Comparison of ENCODE assay signal across 20 cellular contexts in genomic region chr10:131667561-131667960, GRCh38.
A peak's percentile ranks its signal among the peaks of the same experiment; 100 is the strongest.
DNase-seq lines count a peak whose midpoint lies in the region; ATAC-seq, FAIRE-seq and TF ChIP-seq lines count a peak whose summit lies in the region.
"Had no signal": no experiment of that assay in that cellular context is flagged by ENCODE, and none has a peak within 500 bp of the region (broad histone marks: within the 10 kb centered on the region; RNA-seq: fewer than 3 reads in every experiment).

No MANE protein-coding gene starts in this region.

- no peaks in the 10 kb centered on the region for H3K36me3 Mint-ChIP-seq in activated CD4-positive, alpha-beta T cell treated with anti-CD3 and anti-CD28 coated beads, Interleukin-2, amount 10 ng/mL, durations not matched to agents 7 days and 5 days (ENCODE audit: low read depth)
- no peaks in the 10 kb centered on the region for H3K36me3 Mint-ChIP-seq in activated CD8-positive, alpha-beta T cell treated with anti-CD3 and anti-CD28 coated beads for 36 hours (ENCODE audit: low read depth)
- H3K36me3 Mint-ChIP-seq: CD14-positive monocyte; CD4-positive, alpha-beta memory T cell; IgD-negative memory B cell had no signal

- H2AFZ ChIP-seq in H1 (ENCODE audit: low read length) = no peak overlapping the region
- no peak overlapping the region for H2AFZ ChIP-seq in neuronal stem cell (ENCODE audit: low read length)
- no peak overlapping the region for H2AFZ ChIP-seq in OCI-LY7 (ENCODE audit: low read length)
- H2AFZ ChIP-seq: GM23248 had no signal

- no peak overlapping the region for H2BK15ac ChIP-seq in H1 (ENCODE audit: low read length)
- H2BK15ac ChIP-seq in neuronal stem cell (ENCODE audit: low read length) = no peak overlapping the region

- H4K8ac ChIP-seq in H1 (ENCODE audit: extremely low read depth, insufficient read depth, low read length) (no peak overlapping the region), neuronal stem cell (ENCODE audit: low read depth, low read length) (no peak overlapping the region)

- H3K14ac ChIP-seq in H1 (ENCODE audit: insufficient read length) (no peak overlapping the region), neuronal stem cell (ENCODE audit: low read length) (no peak overlapping the region)

- H3K4ac ChIP-seq in H1 (replicated peaks; ENCODE audit: insufficient read length, low read depth, low read length) (no peak overlapping the region), neuronal stem cell (ENCODE audit: low read length) (no peak overlapping the region)

- 98% methylated on average over 7 of the region's 7 CpGs; no CpG with 5 or more reads in 1 of the 2 experiments for WGBS in H1 (ENCODE audit: extremely low coverage in 1 of 2, insufficient coverage in 1 of 2, insufficient read length in 1 of 2, insufficient replicate concordance in 2 of 2, low coverage in 1 of 2, low lambda C conversion rate in 2 of 2, missing lambda C conversion rate in 1 of 2), 2 experiments
- WGBS in neuronal stem cell (ENCODE audit: extremely low coverage in 2 of 2, insufficient read length in 2 of 2, insufficient replicate concordance in 1 of 2), 2 donors = no CpG with 5 or more reads among the region's 7 CpGs

- no peak for TF ChIP-seq POLR2A in H1 (IDR thresholded peaks at IDR 0.05; ENCODE audit: control extremely low read depth in 1 of 2, low read depth in 2 of 2, low read length in 2 of 2)

- H2AK5ac ChIP-seq in H1 (ENCODE audit: low read depth, low read length) (no peak overlapping the region), neuronal stem cell (ENCODE audit: low read depth, low read length) (peak overlapping the region; percentile 65)

- CTCF ChIA-PET in H1 (lab: Charles Lee; ENCODE audit: partially characterized antibody) (no interaction called here), OCI-LY7 (lab: Charles Lee; ENCODE audit: unreplicated experiment) (no interaction called here)
- CTCF ChIA-PET in activated CD4-positive, alpha-beta T cell treated with anti-CD3 and anti-CD28 coated beads, Interleukin-2, amount 10 ng/mL, durations not matched to agents 7 days and 5 days (lab: Charles Lee) = no interaction called here
- CTCF ChIA-PET in activated CD8-positive, alpha-beta T cell treated with anti-CD3 and anti-CD28 coated beads for 36 hours (lab: Charles Lee) = no interaction called here

- TF ChIP-seq RAD21 in H1 (IDR thresholded peaks at IDR 0.05 in 1 of 2, conservative IDR thresholded peaks at IDR 0.05 in 1 of 2; ENCODE audit: low read depth in 2 of 2, low read length in 2 of 2) = no peak

- peaks cover 5% of the 10 kb centered on the region for H3K9me3 Mint-ChIP-seq in activated CD4-positive, alpha-beta T cell treated with anti-CD3 and anti-CD28 coated beads, Interleukin-2, amount 10 ng/mL, durations not matched to agents 7 days and 5 days
- peaks cover 4% of the 10 kb centered on the region for H3K9me3 Mint-ChIP-seq in activated CD8-positive, alpha-beta T cell treated with anti-CD3 and anti-CD28 coated beads for 36 hours

- H3K18ac ChIP-seq in H1 (ENCODE audit: extremely low read depth, low read length) = no peak overlapping the region
- H3K18ac ChIP-seq in neuronal stem cell (ENCODE audit: low read length) = no peak overlapping the region

- H3K27me3 Mint-ChIP-seq in activated CD4-positive, alpha-beta T cell treated with anti-CD3 and anti-CD28 coated beads, Interleukin-2, amount 10 ng/mL, durations not matched to agents 7 days and 5 days = no peaks in the 10 kb centered on the region
- H3K27me3 Mint-ChIP-seq in activated CD8-positive, alpha-beta T cell treated with anti-CD3 and anti-CD28 coated beads for 36 hours = no peaks in the 10 kb centered on the region
- H3K27me3 Mint-ChIP-seq: CD4-positive, alpha-beta memory T cell had no signal

- no peak overlapping the region for H3K56ac ChIP-seq in H1 (replicated peaks; ENCODE audit: insufficient read length, low read depth, low read length)

- peaks cover 5% of the 10 kb centered on the region; the same call in 1 of the 2 replicates for H3K23me2 ChIP-seq in H1 (ENCODE audit: low read depth, low read length)

- no peaks in the 10 kb centered on the region for H3K79me2 ChIP-seq in H1 (ENCODE audit: control insufficient read depth in 1 of 2, insufficient read depth in 2 of 2, low read length in 2 of 2)
- H3K79me2 ChIP-seq in OCI-LY7 (ENCODE audit: insufficient read depth, low read depth, low read length) = no peaks in the 10 kb centered on the region

- H3K27ac Mint-ChIP-seq in activated CD4-positive, alpha-beta T cell treated with anti-CD3 and anti-CD28 coated beads, Interleukin-2, amount 10 ng/mL, durations not matched to agents 7 days and 5 days = no peak overlapping the region
- no peak overlapping the region for H3K27ac Mint-ChIP-seq in activated CD8-positive, alpha-beta T cell treated with anti-CD3 and anti-CD28 coated beads for 36 hours
- H3K27ac Mint-ChIP-seq: CD14-positive monocyte; CD4-positive, alpha-beta memory T cell; IgD-negative memory B cell had no signal

- intact Hi-C loops in upper lobe of right lung (cut with DNase I) (no loop called here), OCI-LY7 (cut with micrococcal nuclease; ENCODE audit: unreplicated experiment) (no loop called here)
- intact Hi-C loops in activated CD8-positive, alpha-beta T cell treated with anti-CD3 and anti-CD28 coated beads for 36 hours (cut with micrococcal nuclease) = no loop called here

- ATAC-seq in upper lobe of right lung = no peak
- no peak for ATAC-seq in activated CD8-positive, alpha-beta T cell treated with anti-CD3 and anti-CD28 coated beads for 36 hours
- ATAC-seq: HepG2 had no signal

- FAIRE-seq in H1 (lab: Jason Lieb, UNC) = no peak
- FAIRE-seq: GM12892, GM18507, H54, HepG2 had no signal

- no peak overlapping the region for H2BK5ac ChIP-seq in H1 (ENCODE audit: low read depth, low read length)
- no peak overlapping the region for H2BK5ac ChIP-seq in neuronal stem cell (ENCODE audit: low read length)

- no peak overlapping the region for H3K23ac ChIP-seq in H1 (ENCODE audit: insufficient read length)
- H3K23ac ChIP-seq in neuronal stem cell (ENCODE audit: low read depth, low read length, poor library complexity) = no peak overlapping the region

- H3K4me1 Mint-ChIP-seq in activated CD4-positive, alpha-beta T cell treated with anti-CD3 and anti-CD28 coated beads, Interleukin-2, amount 10 ng/mL, durations not matched to agents 7 days and 5 days = no peaks in the 10 kb centered on the region
- H3K4me1 Mint-ChIP-seq in activated CD8-positive, alpha-beta T cell treated with anti-CD3 and anti-CD28 coated beads for 36 hours (ENCODE audit: low read depth) = no peaks in the 10 kb centered on the region
- H3K4me1 Mint-ChIP-seq: CD14-positive monocyte; CD4-positive, alpha-beta memory T cell had no signal

- H4K91ac ChIP-seq in H1 (replicated peaks; ENCODE audit: insufficient read length, low read length) (no peak overlapping the region), neuronal stem cell (ENCODE audit: low read depth, low read length, poor library complexity) (no peak overlapping the region)

- H3K36me3 ChIP-seq in H1 (ENCODE audit: control insufficient read depth in 2 of 4, insufficient read depth in 4 of 4, low read length in 3 of 4) (no peaks in the 10 kb centered on the region), neuronal stem cell (replicated peaks in 1 of 2; ENCODE audit: control insufficient read depth in 2 of 2, insufficient read depth in 2 of 2, low read length in 2 of 2) (no peaks in the 10 kb centered on the region), upper lobe of right lung (no peaks in the 10 kb centered on the region), OCI-LY7 (ENCODE audit: insufficient read depth, low read length) (no peaks in the 10 kb centered on the region)
- H3K36me3 ChIP-seq: BE2C had no signal

- no peaks in the 10 kb centered on the region for H3K9me2 ChIP-seq in OCI-LY7 (ENCODE audit: insufficient read depth, low read length)

- 0 out of 2 replicates have a peak overlapping the region, but pooled peaks have one; percentile 48 for H2BK20ac ChIP-seq in H1 (ENCODE audit: low read length)

- H3K9ac ChIP-seq in H1 (replicated peaks in 1 of 4; ENCODE audit: extremely low read depth in 1 of 4, low read depth in 3 of 4, low read length in 3 of 4) (no peak overlapping the region), neuronal stem cell (ENCODE audit: low read depth, low read length, poor library complexity) (no peak overlapping the region)
- H3K9ac ChIP-seq: GM23248 had no signal

- H4K20me1 ChIP-seq in H1 (replicated peaks in 1 of 2; ENCODE audit: control insufficient read depth in 1 of 2, insufficient read depth in 2 of 2, low read length in 2 of 2) (no peaks in the 10 kb centered on the region), OCI-LY7 (ENCODE audit: insufficient read depth, low read length) (no peaks in the 10 kb centered on the region)

- H3K4me3 ChIP-seq in H1 (ENCODE audit: extremely low read depth in 1 of 4, insufficient read depth in 2 of 4, low read depth in 3 of 4, low read length in 4 of 4) = no peak overlapping the region
- no peak overlapping the region for H3K4me3 ChIP-seq in neuronal stem cell (ENCODE audit: low read length in 2 of 2)
- no peak overlapping the region for H3K4me3 ChIP-seq in upper lobe of right lung
- no peak overlapping the region for H3K4me3 ChIP-seq in OCI-LY7 (ENCODE audit: low read depth, low read length, poor library complexity, severe bottlenecking)
- H3K4me3 ChIP-seq: GM23248 had no signal

- H3K79me1 ChIP-seq in H1 (ENCODE audit: low read depth, low read length) (no peaks in the 10 kb centered on the region), neuronal stem cell (ENCODE audit: low read depth, low read length) (no peaks in the 10 kb centered on the region)

- TF ChIP-seq EP300 in H1 (IDR thresholded peaks at IDR 0.05; ENCODE audit: borderline replicate concordance in 1 of 2, low read depth in 2 of 2, low read length in 2 of 2) = no peak

- POLR2A ChIA-PET in H1 (lab: Charles Lee; ENCODE audit: partially characterized antibody) = interaction anchor here (0.7 kb wide), 1 partner anchor 13 kb away, joined by 3 read pairs; no protein-coding TSS in a partner anchor
- POLR2A ChIA-PET in activated CD4-positive, alpha-beta T cell treated with anti-CD3 and anti-CD28 coated beads, Interleukin-2, amount 10 ng/mL, durations not matched to agents 7 days and 5 days (lab: Charles Lee) = no interaction called here
- POLR2A ChIA-PET in OCI-LY7 (lab: Charles Lee) = no interaction called here
- POLR2A ChIA-PET in activated CD8-positive, alpha-beta T cell treated with anti-CD3 and anti-CD28 coated beads for 36 hours (lab: Charles Lee) = no interaction called here

- DNase-seq in NCI-H82 (lab: John Stamatoyannopoulos, UW) = peak; percentile 35
- DNase-seq in H1 (ENCODE audit: low read depth in 1 of 2, low spot score in 2 of 2) = no peak
- DNase-seq in neuronal stem cell (ENCODE audit: low spot score) = no peak
- peak; percentile 27 for DNase-seq in upper lobe of right lung
- DNase-seq in activated CD4-positive, alpha-beta T cell treated with anti-CD3 and anti-CD28 coated beads, Interleukin-2, amount 10 ng/mL, durations not matched to agents 7 days and 5 days = no peak
- no peak for DNase-seq in OCI-LY7 (ENCODE audit: low spot score)
- no peak for DNase-seq in activated CD8-positive, alpha-beta T cell treated with anti-CD3 and anti-CD28 coated beads for 36 hours
- DNase-seq: BE2C; CD4-positive, alpha-beta memory T cell; DMS153; DMS79; GDM1; GM23248; HCEC 1CT had no signal

- BruUV-seq in OCI-LY7 (replicated peaks; lab: Mats Ljungman, UMichigan) = no TSS peak

- H3K4me2 ChIP-seq in H1 (ENCODE audit: insufficient read depth in 1 of 2, low read depth in 2 of 2, low read length in 2 of 2) (no peak overlapping the region), neuronal stem cell (ENCODE audit: insufficient read depth, low read length, poor library complexity, severe bottlenecking) (no peak overlapping the region), OCI-LY7 (ENCODE audit: low read length) (no peak overlapping the region)

- H3K9me3 ChIP-seq in H1 (ENCODE audit: insufficient read depth in 2 of 2, low read depth in 1 of 2, low read length in 1 of 2) (no peaks in the 10 kb centered on the region), neuronal stem cell (replicated peaks in 1 of 2; ENCODE audit: control insufficient read depth in 2 of 2, insufficient read depth in 1 of 2, low read depth in 1 of 2, low read length in 2 of 2) (peaks cover 0 to 2% of the 10 kb centered on the region in 2 donors), upper lobe of right lung (no peaks in the 10 kb centered on the region), OCI-LY7 (ENCODE audit: low read length) (no peaks in the 10 kb centered on the region)
- H3K9me3 ChIP-seq: BE2C had no signal

- H3K27me3 ChIP-seq in H1 (replicated peaks in 1 of 4; ENCODE audit: control insufficient read depth in 3 of 4, extremely low read depth in 1 of 4, insufficient read depth in 3 of 4, low read length in 3 of 4) (no peaks in the 10 kb centered on the region; a peak in 1 of 7 replicates), neuronal stem cell (ENCODE audit: control insufficient read depth in 3 of 3, insufficient read depth in 3 of 3, low read depth in 1 of 3, low read length in 3 of 3) (no peaks in the 10 kb centered on the region), upper lobe of right lung (no peaks in the 10 kb centered on the region)
- H3K27me3 ChIP-seq: BE2C had no signal

- H3K4me1 ChIP-seq in H1 (replicated peaks in 1 of 4; ENCODE audit: control insufficient read depth in 3 of 4, insufficient read depth in 4 of 4, low read length in 3 of 4) (no peaks in the 10 kb centered on the region; a peak in 1 of 7 replicates), neuronal stem cell (ENCODE audit: control insufficient read depth in 2 of 2, insufficient read depth in 1 of 2, low read depth in 1 of 2, low read length in 2 of 2) (peaks cover 0 to 8% of the 10 kb centered on the region in 2 donors), upper lobe of right lung (no peaks in the 10 kb centered on the region), OCI-LY7 (ENCODE audit: insufficient read depth, low read length, poor library complexity, severe bottlenecking) (no peaks in the 10 kb centered on the region)
- H3K4me1 ChIP-seq: BE2C had no signal

- H2BK120ac ChIP-seq in H1 (replicated peaks; ENCODE audit: low read depth, low read length) (no peak overlapping the region), neuronal stem cell (ENCODE audit: low read depth, low read length) (no peak overlapping the region)

- no peak overlapping the region for H4K5ac ChIP-seq in H1 (ENCODE audit: insufficient read length, low read depth, low read length)

- TF ChIP-seq CTCF in H1 (IDR thresholded peaks at IDR 0.05; ENCODE audit: control extremely low read depth in 1 of 3, insufficient read depth in 1 of 3, low read depth in 1 of 3, low read length in 3 of 3) = no peak
- TF ChIP-seq CTCF in upper lobe of right lung (IDR thresholded peaks at IDR 0.05) = no peak
- no peak for TF ChIP-seq CTCF in OCI-LY7 (conservative IDR thresholded peaks at IDR 0.05; ENCODE audit: low read length)
- no peak for TF ChIP-seq CTCF in activated CD8-positive, alpha-beta T cell treated with anti-CD3 and anti-CD28 coated beads for 36 hours (IDR thresholded peaks at IDR 0.05)

- H3K27ac ChIP-seq in H1 (ENCODE audit: low read depth, low read length) (no peak overlapping the region), neuronal stem cell (replicated peaks; ENCODE audit: low read length) (no peak overlapping the region), upper lobe of right lung (no peak overlapping the region), OCI-LY7 (ENCODE audit: low read depth, low read length, poor library complexity, severe bottlenecking) (no peak overlapping the region)
- H3K27ac ChIP-seq: GM23248 had no signal

- H2BK12ac ChIP-seq in H1 (ENCODE audit: low read depth, low read length) = no peak overlapping the region
- H2BK12ac ChIP-seq in neuronal stem cell (ENCODE audit: low read length) = no peak overlapping the region

- H3K4me3 Mint-ChIP-seq in activated CD4-positive, alpha-beta T cell treated with anti-CD3 and anti-CD28 coated beads, Interleukin-2, amount 10 ng/mL, durations not matched to agents 7 days and 5 days = no peak overlapping the region
- H3K4me3 Mint-ChIP-seq in activated CD8-positive, alpha-beta T cell treated with anti-CD3 and anti-CD28 coated beads for 36 hours = no peak overlapping the region
- H3K4me3 Mint-ChIP-seq: CD14-positive monocyte; CD4-positive, alpha-beta memory T cell had no signal

Comparison
In these comparisons a context has a peak if more than half of its experiments do, and no peak if none do; other contexts are left out.
1. DNase-seq: peak in NCI-H82 (single experiment) and upper lobe of right lung (single experiment); none in H1 (0 of 2), neuronal stem cell (single experiment), activated CD4-positive, alpha-beta T cell treated with anti-CD3 and anti-CD28 coated beads, Interleukin-2, amount 10 ng/mL, durations not matched to agents 7 days and 5 days (single experiment), OCI-LY7 (single experiment) and activated CD8-positive, alpha-beta T cell treated with anti-CD3 and anti-CD28 coated beads for 36 hours (single experiment).